Comparison of ENCODE assay signal across 12 cellular contexts in genomic region chr4:40333921-40334352, GRCh38. TPM values are rescaled to one million over a fixed set of nuclear protein-coding genes. Genes with fewer than 3 reads are reported as not detected.
A peak's percentile ranks its signal among the peaks of the same experiment; 100 is the strongest.
DNase-seq lines count a peak whose midpoint lies in the region; ATAC-seq and TF ChIP-seq lines count a peak whose summit lies in the region.
"Had no signal": no experiment of that assay in that cellular context is flagged by ENCODE, and none has a peak within 500 bp of the region (broad histone marks: within the 10 kb centered on the region; RNA-seq: fewer than 3 reads in every experiment).

No MANE protein-coding gene starts in this region.

- TF ChIP-seq CTCF in RWPE1 (conservative IDR thresholded peaks at IDR 0.05; ENCODE audit: low read depth) (no peak), heart left ventricle (IDR thresholded peaks at IDR 0.05) (no peak)

- H3K4me3 ChIP-seq in HUES48 (ENCODE audit: low read depth, low read length) (no peak overlapping the region), heart left ventricle (no peak overlapping the region)
- H3K4me3 ChIP-seq: dorsolateral prefrontal cortex had no signal

- peak; percentile 35 for DNase-seq in AG08396 (ENCODE audit: low spot score)
- peak; percentile 94 for DNase-seq in RWPE1 (ENCODE audit: low spot score)
- DNase-seq in foreskin melanocyte: peak; percentile 25
- DNase-seq in heart left ventricle: no peak
- DNase-seq: activated CD4-positive, alpha-beta T cell treated with anti-CD3 and anti-CD28 coated beads, Interleukin-2, amount 50 U/mL, for 48 hours; DMS79 had no signal

- CTCF ChIA-PET in RWPE1 (lab: Yijun Ruan, JAX): interaction anchor here (0.5 to 0.9 kb wide), 4 partner anchors 8 to 1477 kb away, joined by 3 to 9 read pairs (median 4); no protein-coding TSS in a partner anchor

- no peaks in the 10 kb centered on the region for H3K9me3 ChIP-seq in HUES48 (ENCODE audit: control insufficient read depth, insufficient read depth, low read length)
- H3K9me3 ChIP-seq in heart left ventricle: no peaks in the 10 kb centered on the region

- peak overlapping the region; percentile 58 for H3K27ac ChIP-seq in HUES48 (ENCODE audit: low read depth, low read length)
- H3K27ac ChIP-seq in RWPE1: peak overlapping the region; percentile 80
- H3K27ac ChIP-seq in heart left ventricle: no peak overlapping the region
- H3K27ac ChIP-seq: dorsolateral prefrontal cortex had no signal

- H3K36me3 ChIP-seq in HUES48 (ENCODE audit: control insufficient read depth, insufficient read depth, low read length): no peaks in the 10 kb centered on the region
- H3K36me3 ChIP-seq in heart left ventricle: no peaks in the 10 kb centered on the region

- no peak overlapping the region for H3K9ac ChIP-seq in HUES48 (ENCODE audit: low read depth, low read length)

- ATAC-seq in heart left ventricle: no peak
- ATAC-seq in GM19023 (IDR thresholded peaks at IDR 0.05; ENCODE audit: unreplicated experiment): no peak
- no peak for ATAC-seq in GM21717 (IDR thresholded peaks at IDR 0.05; ENCODE audit: unreplicated experiment)
- no peak for ATAC-seq in HG02938 (IDR thresholded peaks at IDR 0.05; ENCODE audit: unreplicated experiment)
- ATAC-seq: natural killer cell treated with Interleukin-12 subunit alpha and Interleukin-12 subunit beta and Interleukin-15 and Interleukin-18, amount 100 ng/mL, for 72 hours had no signal

- TF ChIP-seq POLR2A in heart left ventricle (IDR thresholded peaks at IDR 0.05): no peak

- H3K27me3 ChIP-seq in HUES48 (ENCODE audit: control insufficient read depth, insufficient read depth, low read length) (no peaks in the 10 kb centered on the region), heart left ventricle (peaks cover 0 to 11% (median 0%) of the 10 kb centered on the region in 9 donors)

- POLR2A ChIA-PET in RWPE1 (lab: Yijun Ruan, JAX; ENCODE audit: low non-redundant PET): interaction anchor here (0.9 kb wide), 1 partner anchor 278 kb away, joined by 3 read pairs; no protein-coding TSS in a partner anchor

- intact Hi-C loops in heart left ventricle (cut with DNase I): no loop called here

- H3K4me1 ChIP-seq in HUES48 (ENCODE audit: control insufficient read depth, insufficient read depth, low read length) (peaks cover 19% of the 10 kb centered on the region), heart left ventricle (no peaks in the 10 kb centered on the region)

- 70 to 77% (median 74%) methylated on average over 8 of the region's 8 CpGs for WGBS in heart left ventricle, 4 donors

RNA-seq across cellular contexts. Expression of gene CHRNA9, which starts 1.2 kb away (rescaled TPM):
- total RNA-seq in heart left ventricle: not detected
- polyA plus RNA-seq in heart left ventricle: not detected
- total RNA-seq: natural killer cell treated with Interleukin-12 subunit alpha and Interleukin-12 subunit beta and Interleukin-15 and Interleukin-18, amount 100 ng/mL, for 72 hours had no signal

Comparison
In these comparisons a context has a peak if more than half of its experiments do, and no peak if none do; other contexts are left out.
1. DNase-seq: peak in AG08396 (single experiment), RWPE1 (single experiment) and foreskin melanocyte (single experiment); none in heart left ventricle (0 of 5).
2. H3K27ac ChIP-seq: peak in HUES48 (single experiment) and RWPE1 (single experiment); none in heart left ventricle (0 of 12).